ENCODE assay signal across 11 cellular contexts in genomic region chr14:22510527-22511110, GRCh38.
DNase-seq lines count a peak whose midpoint lies in the region; ATAC-seq and TF ChIP-seq lines count a peak whose summit lies in the region.
"Had no signal": no experiment of that assay in that cellular context is flagged by ENCODE, and none has a peak within 500 bp of the region (broad histone marks: within the 10 kb centered on the region; RNA-seq: fewer than 3 reads in every experiment).

No MANE protein-coding gene starts in this region.

- H3K18ac ChIP-seq in mesendoderm (ENCODE audit: low read length), result no peak overlapping the region

- peak overlapping the region; percentile 87 for H3K4me3 Mint-ChIP-seq in activated naive CD8-positive, alpha-beta T cell treated with anti-CD3 and anti-CD28 coated beads for 36 hours

- DNase-seq in AG10803 (ENCODE audit: low read depth) (peak; percentile 88), mesendoderm (no peak), BE2C (no peak), NCI-H345 treated with DMSO at 0.1 percent for 48 hours (lab: John Stamatoyannopoulos, UW; ENCODE audit: unreplicated experiment) (no peak), left ventricle myocardium inferior (no peak), foreskin melanocyte (no peak)
- DNase-seq in activated naive CD8-positive, alpha-beta T cell treated with anti-CD3 and anti-CD28 coated beads for 36 hours, result no peak
- DNase-seq: heart left ventricle, NCI-H774, occipital lobe had no signal

- peak overlapping the region; percentile 99 for H3K27ac Mint-ChIP-seq in activated naive CD8-positive, alpha-beta T cell treated with anti-CD3 and anti-CD28 coated beads for 36 hours

- no peak overlapping the region for H3K56ac ChIP-seq in mesendoderm (ENCODE audit: low read length)

- H3K27me3 ChIP-seq in mesendoderm (ENCODE audit: insufficient read depth, low read length, poor library complexity), result no peaks in the 10 kb centered on the region
- H3K27me3 ChIP-seq in BE2C, result no peaks in the 10 kb centered on the region
- H3K27me3 ChIP-seq in left ventricle myocardium inferior (ENCODE audit: low read depth), result no peaks in the 10 kb centered on the region
- H3K27me3 ChIP-seq: heart left ventricle had no signal

- H3K79me1 ChIP-seq in mesendoderm (ENCODE audit: low read length), result no peaks in the 10 kb centered on the region

- H3K9me3 ChIP-seq in BE2C (no peaks in the 10 kb centered on the region), left ventricle myocardium inferior (replicated peaks) (no peaks in the 10 kb centered on the region)
- H3K9me3 ChIP-seq: heart left ventricle had no signal

- H3K4me1 ChIP-seq in mesendoderm (ENCODE audit: control insufficient read depth, low read depth, low read length) (peaks cover 7% of the 10 kb centered on the region), BE2C (peaks cover 19% of the 10 kb centered on the region), left ventricle myocardium inferior (peaks cover 69% of the 10 kb centered on the region)

- intact Hi-C loops in left ventricle myocardium inferior (cut with micrococcal nuclease), result no loop called here

- no peak overlapping the region for H2BK120ac ChIP-seq in mesendoderm (ENCODE audit: low read depth, low read length)

- ATAC-seq in GM18505 (IDR thresholded peaks at IDR 0.05; ENCODE audit: unreplicated experiment), result no peak
- ATAC-seq: heart left ventricle had no signal

- no CpG with 5 or more reads among the region's 3 CpGs for WGBS in mesendoderm (ENCODE audit: extremely low coverage, insufficient coverage, low lambda C conversion rate)

- no peak overlapping the region for H3K23ac ChIP-seq in mesendoderm (ENCODE audit: low read length)

- no peak overlapping the region for H2BK5ac ChIP-seq in mesendoderm (ENCODE audit: low read length)

- H3K27me3 Mint-ChIP-seq in activated naive CD8-positive, alpha-beta T cell treated with anti-CD3 and anti-CD28 coated beads for 36 hours, result no peaks in the 10 kb centered on the region

- H3K9me3 Mint-ChIP-seq in activated naive CD8-positive, alpha-beta T cell treated with anti-CD3 and anti-CD28 coated beads for 36 hours, result no peaks in the 10 kb centered on the region

- peak; percentile 20 for TF ChIP-seq POLR2A in GM18505 (IDR thresholded peaks at IDR 0.05; ENCODE audit: borderline replicate concordance, extremely low read depth, insufficient read depth, insufficient read length)

- H4K8ac ChIP-seq in mesendoderm (ENCODE audit: low read depth, low read length), result no peak overlapping the region

- H2AK5ac ChIP-seq in mesendoderm (ENCODE audit: low read length), result no peak overlapping the region

- peaks cover 92% of the 10 kb centered on the region for H3K36me3 Mint-ChIP-seq in activated naive CD8-positive, alpha-beta T cell treated with anti-CD3 and anti-CD28 coated beads for 36 hours

- no peak overlapping the region for H3K27ac ChIP-seq in mesendoderm (ENCODE audit: low read depth, low read length)
- H3K27ac ChIP-seq in left ventricle myocardium inferior (replicated peaks), result no peak overlapping the region

- TF ChIP-seq CTCF in AG10803 (conservative IDR thresholded peaks at IDR 0.05; ENCODE audit: low read length) (no peak), BE2C (IDR thresholded peaks at IDR 0.05; ENCODE audit: low read depth, low read length) (no peak), left ventricle myocardium inferior (IDR thresholded peaks at IDR 0.05; ENCODE audit: borderline replicate concordance) (no peak)

- peaks cover 63% of the 10 kb centered on the region for H3K4me1 Mint-ChIP-seq in activated naive CD8-positive, alpha-beta T cell treated with anti-CD3 and anti-CD28 coated beads for 36 hours

- H3K36me3 ChIP-seq in mesendoderm (ENCODE audit: control insufficient read depth, insufficient read depth, low read length), result no peaks in the 10 kb centered on the region
- H3K36me3 ChIP-seq in BE2C, result no peaks in the 10 kb centered on the region
- no peaks in the 10 kb centered on the region for H3K36me3 ChIP-seq in left ventricle myocardium inferior
- H3K36me3 ChIP-seq: heart left ventricle had no signal

- H4K5ac ChIP-seq in mesendoderm (ENCODE audit: low read length), result no peak overlapping the region

- H3K4me3 ChIP-seq in AG10803 (ENCODE audit: low read length) (no peak overlapping the region), mesendoderm (ENCODE audit: low read length) (no peak overlapping the region), BE2C (ENCODE audit: low read depth, low read length) (no peak overlapping the region), left ventricle myocardium inferior (no peak overlapping the region)

- H3K4me2 ChIP-seq in mesendoderm (ENCODE audit: low read length), result no peak overlapping the region

- no peaks in the 10 kb centered on the region for H3K79me2 ChIP-seq in mesendoderm (ENCODE audit: control insufficient read depth, insufficient read depth, low read length)

- no peak overlapping the region for H3K9ac ChIP-seq in mesendoderm (ENCODE audit: low read length)

- H2BK15ac ChIP-seq in mesendoderm (replicated peaks; ENCODE audit: low read depth), result peak overlapping the region; percentile 58

- no peak overlapping the region for H3K4ac ChIP-seq in mesendoderm (ENCODE audit: low read depth, low read length)
